In the genomic region with DNA sequence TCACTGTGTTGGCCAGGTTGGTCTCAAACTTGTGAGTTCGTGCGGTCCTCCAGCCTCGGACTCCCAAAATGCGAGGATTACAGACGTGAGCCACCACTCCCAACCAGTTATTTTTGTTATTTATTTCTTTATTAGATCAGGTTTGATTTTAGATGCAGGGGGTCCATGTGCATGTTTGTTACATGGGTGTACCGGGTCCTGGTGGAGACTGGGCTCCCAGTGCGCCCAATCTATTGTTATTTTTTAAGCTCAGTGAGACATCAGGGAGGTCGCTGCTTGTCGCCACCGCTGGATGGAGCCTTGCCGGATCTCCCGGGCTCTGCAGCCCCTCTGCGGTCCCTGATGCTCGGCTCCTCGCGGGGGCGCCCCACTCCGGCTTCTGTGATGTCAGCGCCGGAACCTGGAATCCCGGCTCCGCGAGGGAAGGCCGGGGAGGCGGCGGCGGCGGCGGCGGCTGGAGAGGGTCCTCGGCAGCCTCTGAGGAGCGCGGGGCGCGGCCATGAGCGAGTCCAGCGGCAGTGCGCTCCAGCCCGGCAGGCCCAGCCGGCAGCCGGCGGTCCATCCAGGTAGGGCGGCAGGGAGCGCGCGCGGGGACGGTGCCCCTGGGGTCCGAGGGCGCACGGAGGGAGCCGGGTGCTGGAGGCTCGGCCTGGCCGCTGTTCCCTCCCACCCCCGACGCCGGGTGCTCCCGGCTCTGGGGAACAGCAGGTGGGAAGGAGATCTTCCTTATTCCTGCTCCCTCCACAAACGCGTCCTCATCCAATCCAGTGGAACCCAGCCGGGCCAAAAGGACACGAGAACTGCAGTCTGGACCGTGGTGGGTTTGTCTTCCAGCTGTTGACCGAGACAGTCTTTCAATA, we compare ENCODE assay signal across 1 cellular context.
TF ChIP-seq lines count a peak whose summit lies in the region.

Gene TMC7 (plus strand): TSS at position 370 of the 860 bp plus-strand sequence. CDS start 130 bp downstream, at position 500.

TF ChIP-seq in HepG2, 621 proteins besides CTCF, POLR2A, EP300 and RAD21 (continued from another document and continues in another):
- TF ChIP-seq, protein P1, sequence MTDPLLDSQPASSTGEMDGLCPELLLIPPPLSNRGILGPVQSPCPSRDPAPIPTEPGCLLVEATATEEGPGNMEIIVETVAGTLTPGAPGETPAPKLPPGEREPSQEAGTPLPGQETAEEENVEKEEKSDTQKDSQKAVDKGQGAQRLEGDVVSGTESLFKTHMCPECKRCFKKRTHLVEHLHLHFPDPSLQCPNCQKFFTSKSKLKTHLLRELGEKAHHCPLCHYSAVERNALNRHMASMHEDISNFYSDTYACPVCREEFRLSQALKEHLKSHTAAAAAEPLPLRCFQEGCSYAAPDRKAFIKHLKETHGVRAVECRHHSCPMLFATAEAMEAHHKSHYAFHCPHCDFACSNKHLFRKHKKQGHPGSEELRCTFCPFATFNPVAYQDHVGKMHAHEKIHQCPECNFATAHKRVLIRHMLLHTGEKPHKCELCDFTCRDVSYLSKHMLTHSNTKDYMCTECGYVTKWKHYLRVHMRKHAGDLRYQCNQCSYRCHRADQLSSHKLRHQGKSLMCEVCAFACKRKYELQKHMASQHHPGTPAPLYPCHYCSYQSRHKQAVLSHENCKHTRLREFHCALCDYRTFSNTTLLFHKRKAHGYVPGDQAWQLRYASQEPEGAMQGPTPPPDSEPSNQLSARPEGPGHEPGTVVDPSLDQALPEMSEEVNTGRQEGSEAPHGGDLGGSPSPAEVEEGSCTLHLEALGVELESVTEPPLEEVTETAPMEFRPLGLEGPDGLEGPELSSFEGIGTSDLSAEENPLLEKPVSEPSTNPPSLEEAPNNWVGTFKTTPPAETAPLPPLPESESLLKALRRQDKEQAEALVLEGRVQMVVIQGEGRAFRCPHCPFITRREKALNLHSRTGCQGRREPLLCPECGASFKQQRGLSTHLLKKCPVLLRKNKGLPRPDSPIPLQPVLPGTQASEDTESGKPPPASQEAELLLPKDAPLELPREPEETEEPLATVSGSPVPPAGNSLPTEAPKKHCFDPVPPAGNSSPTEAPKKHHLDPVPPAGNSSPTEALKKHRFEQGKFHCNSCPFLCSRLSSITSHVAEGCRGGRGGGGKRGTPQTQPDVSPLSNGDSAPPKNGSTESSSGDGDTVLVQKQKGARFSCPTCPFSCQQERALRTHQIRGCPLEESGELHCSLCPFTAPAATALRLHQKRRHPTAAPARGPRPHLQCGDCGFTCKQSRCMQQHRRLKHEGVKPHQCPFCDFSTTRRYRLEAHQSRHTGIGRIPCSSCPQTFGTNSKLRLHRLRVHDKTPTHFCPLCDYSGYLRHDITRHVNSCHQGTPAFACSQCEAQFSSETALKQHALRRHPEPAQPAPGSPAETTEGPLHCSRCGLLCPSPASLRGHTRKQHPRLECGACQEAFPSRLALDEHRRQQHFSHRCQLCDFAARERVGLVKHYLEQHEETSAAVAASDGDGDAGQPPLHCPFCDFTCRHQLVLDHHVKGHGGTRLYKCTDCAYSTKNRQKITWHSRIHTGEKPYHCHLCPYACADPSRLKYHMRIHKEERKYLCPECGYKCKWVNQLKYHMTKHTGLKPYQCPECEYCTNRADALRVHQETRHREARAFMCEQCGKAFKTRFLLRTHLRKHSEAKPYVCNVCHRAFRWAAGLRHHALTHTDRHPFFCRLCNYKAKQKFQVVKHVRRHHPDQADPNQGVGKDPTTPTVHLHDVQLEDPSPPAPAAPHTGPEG (CRISPR knock-in tag; IDR thresholded peaks at IDR 0.05): peak; percentile 53; the same call in 1 of the 2 replicates
- TF ChIP-seq, protein P2, sequence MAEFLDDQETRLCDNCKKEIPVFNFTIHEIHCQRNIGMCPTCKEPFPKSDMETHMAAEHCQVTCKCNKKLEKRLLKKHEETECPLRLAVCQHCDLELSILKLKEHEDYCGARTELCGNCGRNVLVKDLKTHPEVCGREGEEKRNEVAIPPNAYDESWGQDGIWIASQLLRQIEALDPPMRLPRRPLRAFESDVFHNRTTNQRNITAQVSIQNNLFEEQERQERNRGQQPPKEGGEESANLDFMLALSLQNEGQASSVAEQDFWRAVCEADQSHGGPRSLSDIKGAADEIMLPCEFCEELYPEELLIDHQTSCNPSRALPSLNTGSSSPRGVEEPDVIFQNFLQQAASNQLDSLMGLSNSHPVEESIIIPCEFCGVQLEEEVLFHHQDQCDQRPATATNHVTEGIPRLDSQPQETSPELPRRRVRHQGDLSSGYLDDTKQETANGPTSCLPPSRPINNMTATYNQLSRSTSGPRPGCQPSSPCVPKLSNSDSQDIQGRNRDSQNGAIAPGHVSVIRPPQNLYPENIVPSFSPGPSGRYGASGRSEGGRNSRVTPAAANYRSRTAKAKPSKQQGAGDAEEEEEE (CRISPR knock-in tag; IDR thresholded peaks at IDR 0.05; ENCODE audit: borderline replicate concordance): peak; percentile 87; the same call in 1 of the 2 replicates
- no peak; the same call in 1 of the 2 replicates for TF ChIP-seq SIX1 (CRISPR knock-in tag; IDR thresholded peaks at IDR 0.05; ENCODE audit: borderline replicate concordance)
- TF ChIP-seq ZBTB43 (CRISPR knock-in tag; conservative IDR thresholded peaks at IDR 0.05): peak; percentile 36; the same call in 1 of the 2 replicates
- TF ChIP-seq SALL1 (CRISPR knock-in tag; IDR thresholded peaks at IDR 0.05): peak; percentile 86
- TF ChIP-seq, protein P3, sequence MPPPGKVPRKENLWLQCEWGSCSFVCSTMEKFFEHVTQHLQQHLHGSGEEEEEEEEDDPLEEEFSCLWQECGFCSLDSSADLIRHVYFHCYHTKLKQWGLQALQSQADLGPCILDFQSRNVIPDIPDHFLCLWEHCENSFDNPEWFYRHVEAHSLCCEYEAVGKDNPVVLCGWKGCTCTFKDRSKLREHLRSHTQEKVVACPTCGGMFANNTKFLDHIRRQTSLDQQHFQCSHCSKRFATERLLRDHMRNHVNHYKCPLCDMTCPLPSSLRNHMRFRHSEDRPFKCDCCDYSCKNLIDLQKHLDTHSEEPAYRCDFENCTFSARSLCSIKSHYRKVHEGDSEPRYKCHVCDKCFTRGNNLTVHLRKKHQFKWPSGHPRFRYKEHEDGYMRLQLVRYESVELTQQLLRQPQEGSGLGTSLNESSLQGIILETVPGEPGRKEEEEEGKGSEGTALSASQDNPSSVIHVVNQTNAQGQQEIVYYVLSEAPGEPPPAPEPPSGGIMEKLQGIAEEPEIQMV (CRISPR knock-in tag; IDR thresholded peaks at IDR 0.05; ENCODE audit: low read depth): peak; percentile 92
- TF ChIP-seq ZNF605 (CRISPR knock-in tag; IDR thresholded peaks at IDR 0.05): peak; percentile 68; the same call in 1 of the 2 replicates
- TF ChIP-seq ZNF510 (CRISPR knock-in tag; IDR thresholded peaks at IDR 0.05; ENCODE audit: low read depth): no peak; the same call in 1 of the 2 replicates
- TF ChIP-seq MLLT10 (CRISPR knock-in tag; IDR thresholded peaks at IDR 0.05): no peak
- 0 out of 2 replicates have a peak, but pooled peaks have one; percentile 47 for TF ChIP-seq CENPT (CRISPR knock-in tag; IDR thresholded peaks at IDR 0.05; ENCODE audit: low read depth)
- TF ChIP-seq ZNF703 (CRISPR knock-in tag; IDR thresholded peaks at IDR 0.05; ENCODE audit: borderline replicate concordance): no peak
- no peak for TF ChIP-seq PAF1 (CRISPR knock-in tag; IDR thresholded peaks at IDR 0.05)
- no peak for TF ChIP-seq ZNF17 (CRISPR knock-in tag; IDR thresholded peaks at IDR 0.05)
- no peak for TF ChIP-seq SUZ12 (IDR thresholded peaks at IDR 0.05; ENCODE audit: low read depth, low read length)
- TF ChIP-seq ZNF232 (CRISPR knock-in tag; IDR thresholded peaks at IDR 0.05; ENCODE audit: borderline replicate concordance): peak; percentile 28; the same call in 1 of the 2 replicates
- no peak for TF ChIP-seq ZNF660 (CRISPR knock-in tag; IDR thresholded peaks at IDR 0.05; ENCODE audit: borderline replicate concordance, low read depth)
- TF ChIP-seq CCAR2 (optimal IDR thresholded peaks at IDR 0.05; ENCODE audit: low read depth, low read length): peak; percentile 91
- TF ChIP-seq MTERF4 (CRISPR knock-in tag; IDR thresholded peaks at IDR 0.05): peak; percentile 98; the same call in 1 of the 2 replicates
- TF ChIP-seq KDM2A (CRISPR knock-in tag; IDR thresholded peaks at IDR 0.05; ENCODE audit: borderline replicate concordance, low read depth): peak; percentile 98
- peak; percentile 79; the same call in 1 of the 2 replicates for TF ChIP-seq IKZF5 (CRISPR knock-in tag; IDR thresholded peaks at IDR 0.05)
- no peak; the same call in 1 of the 2 replicates for TF ChIP-seq CERS6 (CRISPR knock-in tag; IDR thresholded peaks at IDR 0.05)
- peak; percentile 77; the same call in 1 of the 2 replicates for TF ChIP-seq ZSCAN12 (CRISPR knock-in tag; IDR thresholded peaks at IDR 0.05)
- no peak for TF ChIP-seq TEAD2 (CRISPR knock-in tag; IDR thresholded peaks at IDR 0.05)
- TF ChIP-seq SSRP1 (CRISPR knock-in tag; IDR thresholded peaks at IDR 0.05): no peak
- TF ChIP-seq U2AF1 (optimal IDR thresholded peaks at IDR 0.05; ENCODE audit: low read depth, low read length): peak; percentile 55
- TF ChIP-seq ZNF619 (CRISPR knock-in tag; IDR thresholded peaks at IDR 0.05): peak; percentile 87
- peak; percentile 27; the same call in 1 of the 2 replicates for TF ChIP-seq TAF1 (CRISPR knock-in tag; IDR thresholded peaks at IDR 0.05)
- 0 out of 2 replicates have a peak, but pooled peaks have one; percentile 20 for TF ChIP-seq ZNF292 (CRISPR knock-in tag; IDR thresholded peaks at IDR 0.05; ENCODE audit: borderline replicate concordance, low read depth)
- TF ChIP-seq ZMAT3 (CRISPR knock-in tag; conservative IDR thresholded peaks at IDR 0.05): no peak
- TF ChIP-seq ZNF737 (CRISPR knock-in tag; IDR thresholded peaks at IDR 0.05; ENCODE audit: borderline replicate concordance): no peak
- TF ChIP-seq ZNF570 (CRISPR knock-in tag; IDR thresholded peaks at IDR 0.05; ENCODE audit: borderline replicate concordance): peak; percentile 60; the same call in 1 of the 2 replicates
- peak; percentile 98 for TF ChIP-seq ZNF501 (CRISPR knock-in tag; IDR thresholded peaks at IDR 0.05)
- TF ChIP-seq, protein P4, sequence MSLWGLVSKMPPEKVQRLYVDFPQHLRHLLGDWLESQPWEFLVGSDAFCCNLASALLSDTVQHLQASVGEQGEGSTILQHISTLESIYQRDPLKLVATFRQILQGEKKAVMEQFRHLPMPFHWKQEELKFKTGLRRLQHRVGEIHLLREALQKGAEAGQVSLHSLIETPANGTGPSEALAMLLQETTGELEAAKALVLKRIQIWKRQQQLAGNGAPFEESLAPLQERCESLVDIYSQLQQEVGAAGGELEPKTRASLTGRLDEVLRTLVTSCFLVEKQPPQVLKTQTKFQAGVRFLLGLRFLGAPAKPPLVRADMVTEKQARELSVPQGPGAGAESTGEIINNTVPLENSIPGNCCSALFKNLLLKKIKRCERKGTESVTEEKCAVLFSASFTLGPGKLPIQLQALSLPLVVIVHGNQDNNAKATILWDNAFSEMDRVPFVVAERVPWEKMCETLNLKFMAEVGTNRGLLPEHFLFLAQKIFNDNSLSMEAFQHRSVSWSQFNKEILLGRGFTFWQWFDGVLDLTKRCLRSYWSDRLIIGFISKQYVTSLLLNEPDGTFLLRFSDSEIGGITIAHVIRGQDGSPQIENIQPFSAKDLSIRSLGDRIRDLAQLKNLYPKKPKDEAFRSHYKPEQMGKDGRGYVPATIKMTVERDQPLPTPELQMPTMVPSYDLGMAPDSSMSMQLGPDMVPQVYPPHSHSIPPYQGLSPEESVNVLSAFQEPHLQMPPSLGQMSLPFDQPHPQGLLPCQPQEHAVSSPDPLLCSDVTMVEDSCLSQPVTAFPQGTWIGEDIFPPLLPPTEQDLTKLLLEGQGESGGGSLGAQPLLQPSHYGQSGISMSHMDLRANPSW (CRISPR knock-in tag; IDR thresholded peaks at IDR 0.05; ENCODE audit: borderline replicate concordance): no peak; the same call in none of the 2 replicates
- peak; percentile 94 for TF ChIP-seq ZNF607 (CRISPR knock-in tag; IDR thresholded peaks at IDR 0.05; ENCODE audit: borderline replicate concordance)
- peak in 1 of 2 experiments; percentile 64; a peak in 2 of 4 replicates for TF ChIP-seq ATF4 (CRISPR knock-in tag; IDR thresholded peaks at IDR 0.05)
- TF ChIP-seq GLI4 (CRISPR knock-in tag; IDR thresholded peaks at IDR 0.05; ENCODE audit: borderline replicate concordance): peak; percentile 61; the same call in 1 of the 2 replicates
- no peak; the same call in 1 of the 2 replicates for TF ChIP-seq ZFP41 (CRISPR knock-in tag; IDR thresholded peaks at IDR 0.05; ENCODE audit: borderline replicate concordance)
- peak; percentile 80 for TF ChIP-seq PITX1 (CRISPR knock-in tag; IDR thresholded peaks at IDR 0.05)
- TF ChIP-seq ZNF775 (CRISPR knock-in tag; IDR thresholded peaks at IDR 0.05; ENCODE audit: borderline replicate concordance): no peak
